ENCODE assay signal across 1 cellular context in genomic region chr3:82177774-82178173, GRCh38.
TF ChIP-seq lines count a peak whose summit lies in the region.

No MANE protein-coding gene starts in this region.

TF ChIP-seq in GM23338, 12 proteins besides CTCF, POLR2A, EP300 and RAD21 (continued from another document):
- TF ChIP-seq ZNF462 (CRISPR knock-in tag; IDR thresholded peaks at IDR 0.05) (no peak), REST (IDR thresholded peaks at IDR 0.05; ENCODE audit: unreplicated experiment) (no peak), EZH2 (IDR thresholded peaks at IDR 0.05; ENCODE audit: low read depth, unreplicated experiment) (no peak), JUNB (IDR thresholded peaks at IDR 0.05; ENCODE audit: unreplicated experiment) (no peak), NANOG (IDR thresholded peaks at IDR 0.05; ENCODE audit: borderline replicate concordance) (no peak), CREB1 (CRISPR knock-in tag; IDR thresholded peaks at IDR 0.05; ENCODE audit: low read depth) (no peak), ZNF114 (CRISPR knock-in tag; IDR thresholded peaks at IDR 0.05) (no peak), ZNF331 (CRISPR knock-in tag; IDR thresholded peaks at IDR 0.05; ENCODE audit: low read depth) (no peak), STAT1 (IDR thresholded peaks at IDR 0.05; ENCODE audit: unreplicated experiment) (no peak), EZH2phosphoT487 (IDR thresholded peaks at IDR 0.05; ENCODE audit: unreplicated experiment) (no peak)
TF ChIP-seq in GM23338: peak in this region for 0.
